In the genomic region with DNA sequence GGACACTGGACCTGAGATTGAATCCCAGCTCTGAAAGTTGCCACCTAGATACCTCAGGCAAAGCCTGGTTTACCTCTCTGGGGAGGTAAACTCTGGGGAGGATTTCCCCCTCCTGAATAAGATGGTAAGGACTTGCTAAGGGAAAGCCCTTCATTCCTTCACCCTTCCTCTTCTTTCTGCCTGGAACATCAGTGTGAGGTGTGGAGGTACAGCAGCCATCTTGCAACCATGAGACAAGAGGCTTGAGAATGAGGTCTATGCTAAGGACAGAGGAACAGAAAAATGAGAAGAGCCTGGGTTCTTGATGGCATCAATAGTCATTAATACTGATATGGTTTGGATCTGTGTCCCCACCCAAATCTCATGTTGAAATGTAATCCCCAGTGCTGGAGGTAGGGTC, we compare ENCODE assay signal across 1 cellular context.
TF ChIP-seq lines count a peak whose summit lies in the region.

No MANE protein-coding gene starts in this region.

TF ChIP-seq in K562, 482 proteins besides CTCF, POLR2A, EP300 and RAD21:
- TF ChIP-seq TRIM28 (IDR thresholded peaks at IDR 0.05): no peak
- peak; percentile 77 for TF ChIP-seq RBM25 (IDR thresholded peaks at IDR 0.05; ENCODE audit: low read depth, low read length, severe bottlenecking)
